16 cellular contexts compared by ENCODE assay signal in genomic region chr9:89022902-89023301, GRCh38. TPM values are rescaled to one million over a fixed set of nuclear protein-coding genes. Genes with fewer than 3 reads are reported as not detected.
A peak's percentile ranks its signal among the peaks of the same experiment; 100 is the strongest.
DNase-seq lines count a peak whose midpoint lies in the region; ATAC-seq, FAIRE-seq and TF ChIP-seq lines count a peak whose summit lies in the region.
"Had no signal": no experiment of that assay in that cellular context is flagged by ENCODE, and none has a peak within 500 bp of the region (broad histone marks: within the 10 kb centered on the region; RNA-seq: fewer than 3 reads in every experiment).

No MANE protein-coding gene starts in this region.

- peak overlapping the region; percentile 46 for H2BK5ac ChIP-seq in IMR-90 (ENCODE audit: low read depth, low read length, poor library complexity, severe bottlenecking)

- H4K5ac ChIP-seq in IMR-90 (ENCODE audit: low read depth, low read length), result peak overlapping the region; percentile 45; the same call in 1 of the 2 replicates

- no peak overlapping the region for H3K56ac ChIP-seq in IMR-90 (ENCODE audit: extremely low read depth, insufficient read depth, low read length)

- no peak overlapping the region for H2AK9ac ChIP-seq in IMR-90 (replicated peaks; ENCODE audit: low read depth, low read length, poor library complexity)

- H2BK15ac ChIP-seq in IMR-90 (ENCODE audit: low read depth, low read length), result no peak overlapping the region; the same call in 2 of the 3 replicates

- TF ChIP-seq POLR2A in IMR-90 (IDR thresholded peaks at IDR 0.05; ENCODE audit: low read depth, low read length) (no peak), esophagus muscularis mucosa (IDR thresholded peaks at IDR 0.05; ENCODE audit: low read depth) (no peak), suprapubic skin (IDR thresholded peaks at IDR 0.05) (no peak)

- H4K91ac ChIP-seq in IMR-90 (ENCODE audit: insufficient read depth, low read depth, low read length), result peak overlapping the region; percentile 73

- H3K27me3 ChIP-seq in IMR-90 (ENCODE audit: control insufficient read depth, insufficient read depth, low read length) (no peaks in the 10 kb centered on the region), esophagus muscularis mucosa (no peaks in the 10 kb centered on the region), lung (ENCODE audit: control insufficient read depth, insufficient read depth) (no peaks in the 10 kb centered on the region), suprapubic skin (no peaks in the 10 kb centered on the region), small intestine (ENCODE audit: control insufficient read depth in 2 of 2, insufficient read depth in 2 of 2, low read length in 2 of 2) (no peaks in the 10 kb centered on the region)

- H3K79me1 ChIP-seq in IMR-90 (ENCODE audit: low read depth in 1 of 2, low read length in 2 of 2), result peaks cover 0 to 11% of the 10 kb centered on the region in 2 experiments; a peak in 2 of 4 replicates

- H3K36me3 ChIP-seq in IMR-90 (ENCODE audit: control insufficient read depth, insufficient read depth, low read length) (peaks cover 2% of the 10 kb centered on the region; the same call in 1 of the 2 replicates), esophagus muscularis mucosa (no peaks in the 10 kb centered on the region), lung (ENCODE audit: control insufficient read depth in 2 of 2, insufficient read depth in 2 of 2, low read length in 2 of 2) (no peaks in the 10 kb centered on the region), suprapubic skin (no peaks in the 10 kb centered on the region), small intestine (ENCODE audit: control insufficient read depth in 2 of 2, insufficient read depth in 2 of 2, low read length in 2 of 2) (no peaks in the 10 kb centered on the region)

- peaks cover 8% of the 10 kb centered on the region; the same call in 1 of the 2 replicates for H4K20me1 ChIP-seq in IMR-90 (ENCODE audit: insufficient read depth, low read length)

- peaks cover 18% of the 10 kb centered on the region for H3K9me1 ChIP-seq in IMR-90 (ENCODE audit: insufficient read depth, low read length)

- WGBS in IMR-90 (ENCODE audit: extremely low coverage in 2 of 2, insufficient read length in 1 of 2), 2 experiments, result 39% methylated on average over 2 of the region's 2 CpGs; no CpG with 5 or more reads in 1 of the 2 experiments
- 51% methylated on average over 2 of the region's 2 CpGs for WGBS in esophagus muscularis mucosa
- 49 to 63% methylated on average over 2 of the region's 2 CpGs for WGBS in lung, 2 donors
- WGBS in suprapubic skin, result 61% methylated on average over 2 of the region's 2 CpGs
- WGBS in small intestine, 3 donors, result 54 to 80% (median 64%) methylated on average over 2 of the region's 2 CpGs

- peak overlapping the region; percentile 26 for H3K4ac ChIP-seq in IMR-90 (ENCODE audit: low read depth, low read length)

- H3K4me2 ChIP-seq in IMR-90 (ENCODE audit: low read depth, low read length), result 0 out of 2 replicates have a peak overlapping the region, but pooled peaks have one; percentile 28

- in situ Hi-C loops in IMR-90 (cut with MboI; ENCODE audit: low sequenced_read_pairs) (loop anchor here (25.0 kb wide), 2 partner anchors 1061 to 1336 kb away; partner anchors contain the start of gene CDK20), KBM-7 (cut with MboI; ENCODE audit: low pct_unique_long_range_greater_than_20kb, low sequenced_read_pairs) (no loop called here)

- TF ChIP-seq EP300 in esophagus muscularis mucosa (IDR thresholded peaks at IDR 0.05) (no peak), suprapubic skin (IDR thresholded peaks at IDR 0.05) (no peak)

- peak overlapping the region; percentile 61 for H3K18ac ChIP-seq in IMR-90 (ENCODE audit: low read depth, low read length)

- H4K8ac ChIP-seq in IMR-90 (ENCODE audit: low read depth in 2 of 2, low read length in 2 of 2), result peak overlapping the region; percentile 11 to 62; a peak in 1 of 4 replicates

- H3K9me3 ChIP-seq in IMR-90 (ENCODE audit: control insufficient read depth, insufficient read depth, low read length) (no peaks in the 10 kb centered on the region), esophagus muscularis mucosa (no peaks in the 10 kb centered on the region), lung (ENCODE audit: control insufficient read depth in 2 of 2, insufficient read depth in 1 of 2, low read length in 1 of 2) (peaks cover 0 to 6% of the 10 kb centered on the region in 2 donors), suprapubic skin (no peaks in the 10 kb centered on the region), small intestine (ENCODE audit: control insufficient read depth, low read depth) (no peaks in the 10 kb centered on the region)

- POLR2A ChIA-PET in IMR-90 (lab: Charles Lee; ENCODE audit: unreplicated experiment), result interaction anchor here (1.0 kb wide), 1 partner anchor 14 kb away, joined by 5 read pairs; no protein-coding TSS in a partner anchor

- peak overlapping the region; percentile 36; the same call in 1 of the 2 replicates for H2AK5ac ChIP-seq in IMR-90 (ENCODE audit: low read depth, low read length)

- FAIRE-seq in small intestine (lab: Jason Lieb, UNC), result no peak
- FAIRE-seq: colon had no signal

- dilution Hi-C loops in IMR-90 (cut with HindIII; ENCODE audit: low sequenced_read_pairs, unreplicated experiment), result no loop called here

- DNase-seq in IMR-90 (peak; percentile 79), esophagus muscularis mucosa (ENCODE audit: extremely low spot score) (peak; percentile 55), lung (ENCODE audit: low spot score) (peak; percentile 54), suprapubic skin (ENCODE audit: low spot score in 2 of 2) (no peak), KBM-7 (no peak), NCI-H1436 treated with DMSO at 0.1 percent for 48 hours (lab: John Stamatoyannopoulos, UW) (no peak), small intestine (no peak)
- DNase-seq: activated T-cell treated with anti-CD3 and anti-CD28 coated beads, Interleukin-2, amount 50 U/mL, for 4 hours; hippocampal formation; naive B cell; NCI-H2107; stimulated activated CD4-positive, alpha-beta T cell treated with anti-CD3 and anti-CD28 coated beads, Interleukin-2, amount 100 ng/mL, for 24 hours; stimulated activated naive CD8-positive, alpha-beta T cell treated with anti-CD3 and anti-CD28 coated beads, Interleukin-15, Interleukin-2, amounts not matched to agents 100 U/mL and 50 U/mL, for 24 hours had no signal

- peak overlapping the region; percentile 24; the same call in 1 of the 2 replicates for H3K14ac ChIP-seq in IMR-90 (replicated peaks; ENCODE audit: low read depth, low read length)

- H3K23ac ChIP-seq in IMR-90 (ENCODE audit: low read depth, low read length), result peak overlapping the region; percentile 34

- peak overlapping the region; percentile 58 for H2BK20ac ChIP-seq in IMR-90 (ENCODE audit: low read depth, low read length)

- no peak overlapping the region for H3K4me3 ChIP-seq in IMR-90 (ENCODE audit: insufficient read depth, low read depth, low read length)
- H3K4me3 ChIP-seq in esophagus muscularis mucosa, result no peak overlapping the region
- no peak overlapping the region for H3K4me3 ChIP-seq in lung
- no peak overlapping the region for H3K4me3 ChIP-seq in suprapubic skin
- H3K4me3 ChIP-seq in small intestine (ENCODE audit: low read depth in 1 of 2, low read length in 2 of 2), result no peak overlapping the region

- H3K4me1 ChIP-seq in IMR-90 (ENCODE audit: control insufficient read depth, insufficient read depth, low read length), result peaks cover 28% of the 10 kb centered on the region
- H3K4me1 ChIP-seq in esophagus muscularis mucosa, result peaks cover 21 to 32% (median 27%) of the 10 kb centered on the region in 4 donors
- peaks cover 10 to 13% of the 10 kb centered on the region in 2 donors for H3K4me1 ChIP-seq in lung (ENCODE audit: control insufficient read depth in 2 of 2, insufficient read depth in 2 of 2, low read length in 2 of 2)
- H3K4me1 ChIP-seq in suprapubic skin, result peaks cover 36% of the 10 kb centered on the region
- peaks cover 0 to 3% of the 10 kb centered on the region in 2 donors for H3K4me1 ChIP-seq in small intestine (ENCODE audit: control insufficient read depth in 2 of 2, insufficient read depth in 1 of 2, low read depth in 1 of 2, low read length in 1 of 2)

- H3K27ac ChIP-seq in IMR-90 (ENCODE audit: insufficient read depth, low read length) (peak overlapping the region; percentile 84), esophagus muscularis mucosa (replicated peaks in 1 of 4) (peak overlapping the region in 3 of 4 donors; percentile 42 to 54 (median 46)), lung (ENCODE audit: low read depth in 1 of 2, low read length in 1 of 2) (peak overlapping the region; percentile 42 to 79), suprapubic skin (peak overlapping the region; percentile 87), small intestine (ENCODE audit: low read depth in 1 of 2, low read length in 1 of 2) (peak overlapping the region in 1 of 2 donors; percentile 47)
- H3K27ac ChIP-seq: VCaP had no signal

- TF ChIP-seq RAD21 in IMR-90 (IDR thresholded peaks at IDR 0.05; ENCODE audit: low read length), result no peak

- BruUV-seq in IMR-90 (replicated peaks; lab: Mats Ljungman, UMichigan), result no TSS peak

- H2BK120ac ChIP-seq in IMR-90 (ENCODE audit: low read depth, low read length), result peak overlapping the region; percentile 61; the same call in 1 of the 2 replicates

- CTCF ChIA-PET in IMR-90 (lab: Yijun Ruan, JAX), result no interaction called here

- intact Hi-C loops in IMR-90 (cut with micrococcal nuclease) (loop anchor here (5.0 kb wide), 3 partner anchors 154 to 289 kb away; partner anchors contain the start of genes CKS2 and SHC3), esophagus muscularis mucosa (cut with DNase I) (no loop called here)

- ATAC-seq in IMR-90 (ENCODE audit: low read depth) (peak; percentile 79), lung (ENCODE audit: insufficient read depth, low FRiP score) (peak; percentile 30), HG02759 (IDR thresholded peaks at IDR 0.05; ENCODE audit: unreplicated experiment) (no peak)
- ATAC-seq: activated T-cell treated with anti-CD3 and anti-CD28 coated beads, Interleukin-2, amount 50 U/mL, for 4 hours; stimulated activated naive CD8-positive, alpha-beta T cell treated with anti-CD3 and anti-CD28 coated beads, Interleukin-15, Interleukin-2, amounts not matched to agents 100 U/mL and 50 U/mL, for 24 hours had no signal

- no peak for TF ChIP-seq CTCF in IMR-90 (conservative IDR thresholded peaks at IDR 0.05; ENCODE audit: low read depth, low read length)
- no peak for TF ChIP-seq CTCF in esophagus muscularis mucosa (IDR thresholded peaks at IDR 0.05)
- no peak for TF ChIP-seq CTCF in lung (IDR thresholded peaks at IDR 0.05; ENCODE audit: control extremely low read depth, extremely low read depth)
- no peak for TF ChIP-seq CTCF in suprapubic skin (IDR thresholded peaks at IDR 0.05)

- 0 out of 2 replicates have a peak overlapping the region, but pooled peaks have one; percentile 45 for H3K9ac ChIP-seq in IMR-90 (ENCODE audit: low read depth, low read length)

- H2AFZ ChIP-seq in IMR-90 (replicated peaks; ENCODE audit: low read length, poor library complexity), result peak overlapping the region; percentile 4

RNA-seq across cellular contexts. Expression of gene S1PR3, which starts 31.6 kb away (rescaled TPM):
- total RNA-seq in IMR-90 (2012; rRNA removed) (28.7 and 31.1 TPM in 2 replicates), esophagus muscularis mucosa (100 to 1,000 TPM; 184 to 340 (median 223) TPM), lung (10 to 100 TPM; 14.5 to 38.7 TPM), suprapubic skin (10 to 100 TPM in 1 of 4 donors, 1 to 10 TPM in 3; 4.3 to 13.5 (median 5.6) TPM)
- polyA plus RNA-seq in IMR-90 (2012; rRNA removed) (25.0 and 28.4 TPM in 2 replicates), lung (10 to 100 TPM in 1 of 2 donors, 1 to 10 TPM in 1; 2.8 to 14.0 TPM), small intestine (1 to 10 TPM in 1 of 3 donors, under 1 TPM in 2; 0.22 to 6.1 (median 0.54) TPM)
- polyA plus RNA-seq in IMR-90 (2012; cell fraction: cytosol; rRNA removed), result 16.1 and 27.1 TPM in 2 replicates
- polyA plus RNA-seq in IMR-90 (2012; cell fraction: nucleus; rRNA removed; ENCODE audit: low replicate concordance), result 9.5 and 9.8 TPM in 2 replicates

Comparison
In these comparisons a context has a peak if more than half of its experiments do, and no peak if none do; other contexts are left out.
1. DNase-seq: peak in IMR-90 (single experiment), esophagus muscularis mucosa (single experiment) and lung (single experiment); none in suprapubic skin (0 of 2), KBM-7 (single experiment), NCI-H1436 treated with DMSO at 0.1 percent for 48 hours (single experiment) and small intestine (single experiment).